ENCODE assay signal across 1 cellular context in genomic region chr10:100376656-100377055, GRCh38.
TF ChIP-seq lines count a peak whose summit lies in the region.

No MANE protein-coding gene starts in this region.

TF ChIP-seq in GM12878, 131 proteins besides CTCF, POLR2A, EP300 and RAD21:
- 0 out of 2 replicates have a peak, but pooled peaks have one; percentile 36 for TF ChIP-seq MLLT1 (IDR thresholded peaks at IDR 0.05)
TF ChIP-seq in GM12878: peak in this region for 1; not testable (repeated sequence) for 130.
